30 cellular contexts compared by ENCODE assay signal in the genomic region with DNA sequence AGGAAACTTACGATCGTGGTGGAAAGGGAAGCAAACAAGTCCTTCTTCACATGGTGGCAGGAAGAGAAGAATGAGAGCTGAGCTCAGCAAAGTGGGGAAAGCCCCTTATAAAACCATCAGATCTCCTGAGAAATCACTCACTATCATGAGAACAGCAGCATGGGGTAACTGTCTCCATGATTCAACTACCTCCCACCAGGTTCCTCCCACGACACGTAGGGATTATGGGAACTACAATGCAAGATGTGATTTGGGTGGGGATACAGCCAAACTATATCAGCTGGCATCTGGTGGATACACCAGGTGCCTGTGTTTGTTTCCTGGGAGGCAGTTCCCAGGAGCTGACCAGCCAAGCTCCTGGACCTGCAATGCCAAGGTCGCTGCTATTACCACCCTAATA. TPM values are rescaled to one million over a fixed set of nuclear protein-coding genes. Genes with fewer than 3 reads are reported as not detected.
"Had no signal": no experiment of that assay in that cellular context is flagged by ENCODE, and none has a peak within 500 bp of the region (broad histone marks: within the 10 kb centered on the region; RNA-seq: fewer than 3 reads in every experiment).

No MANE protein-coding gene starts in this region.

- H3K4me1 ChIP-seq: Peyer's patch had no signal

- H3K4me3 ChIP-seq: ascending aorta, cardiac muscle cell, MG63, Peyer's patch, SJSA1 had no signal

- H3K9ac ChIP-seq: SK-N-SH had no signal

- H3K4me2 ChIP-seq: SK-N-SH had no signal

- H3K36me3 ChIP-seq: cardiac muscle cell, MG63, Peyer's patch, SJSA1 had no signal

- DNase-seq: activated CD4-positive, alpha-beta T cell treated with anti-CD3 and anti-CD28 coated beads, Interleukin-2, amount 10 ng/mL, durations not matched to agents 24 days and 14 days; activated CD4-positive, alpha-beta T cell treated with anti-CD3 and anti-CD28 coated beads, Interleukin-2, amount 50 U/mL, for 4 hours; activated CD8-positive, alpha-beta T cell treated with anti-CD3 and anti-CD28 coated beads for 36 hours; activated effector memory CD4-positive, alpha-beta T cell treated with anti-CD3 and anti-CD28 coated beads, Interleukin-2, amount 50 U/mL, for 16 hours; activated naive CD4-positive, alpha-beta T cell; activated naive CD4-positive, alpha-beta T cell treated with anti-CD3 and anti-CD28 coated beads, Interleukin-2, amount 50 U/mL, for 16 hours; activated naive CD8-positive, alpha-beta T cell treated with anti-CD3 and anti-CD28 coated beads for 36 hours; activated T-cell treated with anti-CD3 and anti-CD28 coated beads, Interleukin-2, amount 50 U/mL, for 1 hour; activated T-cell treated with anti-CD3 and anti-CD28 coated beads, Interleukin-2, amount 50 U/mL, for 72 hours; amygdala; Kasumi-1; MG63; NCI-H1048; NCI-H1105 treated with DMSO at 0.1 percent for 48 hours; NCI-H1436; NCI-H1694 treated with DMSO at 0.1 percent for 48 hours; NCI-H2107; NCI-H2171; NCI-H510A; NCI-H526; NK-92 treated with Interleukin-12 subunit alpha and Interleukin-12 subunit beta, amount 100 ng/mL, for 24 hours; PC-3; Peyer's patch; RPMI8226; SK-N-SH had no signal

- H3K27ac ChIP-seq: ascending aorta, cardiac muscle cell, Peyer's patch, SJSA1 had no signal

- H3K27me3 ChIP-seq: ascending aorta, cardiac muscle cell, MG63, Peyer's patch, SJSA1 had no signal

RNA-seq across cellular contexts. Expression of a gene that starts 4.8 kb away (rescaled TPM):
- total RNA-seq: activated CD4-positive, alpha-beta T cell treated with anti-CD3 and anti-CD28 coated beads, Interleukin-2, amount 10 ng/mL, durations not matched to agents 24 days and 14 days; activated CD8-positive, alpha-beta memory T cell treated with anti-CD3 and anti-CD28 coated beads for 36 hours; activated CD8-positive, alpha-beta T cell treated with anti-CD3 and anti-CD28 coated beads for 36 hours; activated naive CD8-positive, alpha-beta T cell treated with anti-CD3 and anti-CD28 coated beads for 36 hours; activated T-cell treated with anti-CD3 and anti-CD28 coated beads, Interleukin-2, amount 50 U/mL, for 72 hours; activated T-helper 17 cell treated with anti-CD3 and anti-CD28 coated beads, Interleukin-2, amount 50 U/mL, for 72 hours; PC-3 had no signal

RNA-seq across cellular contexts. Expression of a gene that starts 52.4 kb away (rescaled TPM):
- total RNA-seq: activated CD4-positive, alpha-beta T cell treated with anti-CD3 and anti-CD28 coated beads, Interleukin-2, amount 10 ng/mL, durations not matched to agents 24 days and 14 days; activated CD8-positive, alpha-beta memory T cell treated with anti-CD3 and anti-CD28 coated beads for 36 hours; activated CD8-positive, alpha-beta T cell treated with anti-CD3 and anti-CD28 coated beads for 36 hours; activated T-cell treated with anti-CD3 and anti-CD28 coated beads, Interleukin-2, amount 50 U/mL, for 72 hours; activated T-helper 17 cell treated with anti-CD3 and anti-CD28 coated beads, Interleukin-2, amount 50 U/mL, for 72 hours; PC-3 had no signal
- polyA plus RNA-seq: SK-N-SH had no signal
